1 cellular context compared by ENCODE assay signal in genomic region chr2:9525266-9525665, GRCh38.
TF ChIP-seq lines count a peak whose summit lies in the region.

No MANE protein-coding gene starts in this region.

TF ChIP-seq in WTC11, 78 proteins besides CTCF, POLR2A, EP300 and RAD21 (continued from another document):
- TF ChIP-seq ATF2 (CRISPR knock-in tag; IDR thresholded peaks at IDR 0.05; ENCODE audit: borderline replicate concordance, low read depth) (no peak), SOX15 (CRISPR knock-in tag; IDR thresholded peaks at IDR 0.05) (no peak), FOXP1 (CRISPR knock-in tag; IDR thresholded peaks at IDR 0.05; ENCODE audit: borderline replicate concordance) (no peak), MLX (CRISPR knock-in tag; IDR thresholded peaks at IDR 0.05) (no peak), IRF2 (CRISPR knock-in tag; IDR thresholded peaks at IDR 0.05; ENCODE audit: borderline replicate concordance, low read depth) (no peak), EMX1 (CRISPR knock-in tag; IDR thresholded peaks at IDR 0.05) (no peak), ZBTB21 (CRISPR knock-in tag; IDR thresholded peaks at IDR 0.05; ENCODE audit: borderline replicate concordance) (no peak)
TF ChIP-seq in WTC11: peak in this region for 0.
